Comparison of ENCODE assay signal across 11 cellular contexts in genomic region chr12:109722753-109723109, GRCh38.
"Had no signal": no experiment of that assay in that cellular context is flagged by ENCODE, and none has a peak within 500 bp of the region (broad histone marks: within the 10 kb centered on the region; RNA-seq: fewer than 3 reads in every experiment).

No MANE protein-coding gene starts in this region.

- H3K9me3 ChIP-seq: esophagus squamous epithelium, neutrophil, thoracic aorta had no signal

- DNase-seq: activated CD4-positive, alpha-beta T cell treated with anti-CD3 and anti-CD28 coated beads, Interleukin-2, amount 50 U/mL, for 1 hour; activated CD4-positive, CD25-positive, alpha-beta regulatory T cell; activated naive CD4-positive, alpha-beta T cell treated with anti-CD3 and anti-CD28 coated beads, Interleukin-2, amount 10 ng/mL, durations not matched to agents 7 days and 5 days; activated T-cell treated with anti-CD3 and anti-CD28 coated beads for 4 hours; esophagus squamous epithelium; foreskin fibroblast; stimulated activated CD4-positive, alpha-beta T cell treated with anti-CD3 and anti-CD28 coated beads, Interleukin-2, amount 100 ng/mL, for 48 hours; stimulated activated naive CD8-positive, alpha-beta T cell treated with anti-CD3 and anti-CD28 coated beads, Interleukin-15, Interleukin-2, amounts not matched to agents 100 U/mL and 50 U/mL, for 24 hours; T-helper 17 cell had no signal

- H3K4me3 ChIP-seq: thoracic aorta had no signal

- H3K27ac ChIP-seq: esophagus squamous epithelium, neutrophil, thoracic aorta had no signal

- H3K36me3 ChIP-seq: esophagus squamous epithelium, neutrophil, thoracic aorta had no signal
